In genomic region chr2:11346129-11346528, GRCh38 we compare ENCODE assay signal across 12 cellular contexts. TPM values are rescaled to one million over a fixed set of nuclear protein-coding genes. Genes with fewer than 3 reads are reported as not detected.
DNase-seq lines count a peak whose midpoint lies in the region; ATAC-seq and TF ChIP-seq lines count a peak whose summit lies in the region.
"Had no signal": no experiment of that assay in that cellular context is flagged by ENCODE, and none has a peak within 500 bp of the region (broad histone marks: within the 10 kb centered on the region; RNA-seq: fewer than 3 reads in every experiment).

No MANE protein-coding gene starts in this region.

- H3K36me3 ChIP-seq in HCT116 (ENCODE audit: control insufficient read depth in 1 of 2, insufficient read depth in 2 of 2, low read length in 2 of 2) = no peaks in the 10 kb centered on the region
- H3K36me3 ChIP-seq in lower lobe of right lung = no peaks in the 10 kb centered on the region
- no peaks in the 10 kb centered on the region for H3K36me3 ChIP-seq in stomach
- H3K36me3 ChIP-seq in WERI-Rb-1 = peaks cover 5% of the 10 kb centered on the region; the same call in 1 of the 2 replicates

- no TSS peak for BruUV-seq in HCT116 (replicated peaks; lab: Mats Ljungman, UMichigan)

- no peak for TF ChIP-seq EP300 in stomach (IDR thresholded peaks at IDR 0.05)

- peak overlapping the region; percentile 76 for H3K4me3 Mint-ChIP-seq in WTC11

- RAD21 ChIA-PET in HCT116 (lab: Charles Lee; ENCODE audit: low non-redundant PET in 1 of 2, low total read pairs in 2 of 2, uncharacterized antibody in 2 of 2, unreplicated experiment in 2 of 2) = interaction anchor here in 1 of 2 experiments (1.7 to 2.0 kb wide), 2 partner anchors 28 to 213 kb away, joined by 4 to 5 read pairs; a partner anchor contains a TSS

- ATAC-seq in HCT116 (no peak), WTC11 (no peak), lower lobe of right lung (no peak), HG03521 (IDR thresholded peaks at IDR 0.05; ENCODE audit: unreplicated experiment) (no peak)
- ATAC-seq: stimulated activated memory B cell treated with anti-CD40 and anti-IgM and Interleukin-4, amounts not matched to agents 10 μg/mL and 1 μg/mL and 100 μg/mL, for 72 hours had no signal

- intact Hi-C loops in HCT116 (cut with micrococcal nuclease) (no loop called here), lower lobe of right lung (cut with DNase I) (no loop called here), stomach (cut with DNase I; ENCODE audit: low total_unique reads) (no loop called here), head of caudate nucleus (cut with DNase I) (loop anchor here (10.0 kb wide), 1 partner anchor 191 kb away; the partner anchor contains the start of gene SLC66A3)

- H3K27me3 ChIP-seq in HCT116 (ENCODE audit: insufficient read depth, low read length) (no peaks in the 10 kb centered on the region), lower lobe of right lung (ENCODE audit: low read depth) (no peaks in the 10 kb centered on the region), stomach (no peaks in the 10 kb centered on the region), WERI-Rb-1 (ENCODE audit: insufficient read depth, low read depth, severe bottlenecking) (no peaks in the 10 kb centered on the region)

- peak overlapping the region; percentile 92 for H3K4me2 ChIP-seq in HCT116 (ENCODE audit: low read length)

- no peak overlapping the region for H2AFZ ChIP-seq in HCT116 (ENCODE audit: low read depth, low read length, poor library complexity, severe bottlenecking)

- DNase-seq in HCT116 (ENCODE audit: low read depth, low spot score) = no peak
- no peak for DNase-seq in WTC11 (ENCODE audit: low spot score)
- DNase-seq in lower lobe of right lung = no peak
- DNase-seq in stomach = no peak
- no peak for DNase-seq in stimulated activated naive CD4-positive, alpha-beta T cell treated with Interleukin-2 at 50 U/mL for 16 hours (lab: John Stamatoyannopoulos, UW)
- no peak for DNase-seq in WERI-Rb-1
- DNase-seq in head of caudate nucleus = no peak
- DNase-seq: DMS79 treated with DMSO at 0.1 percent for 48 hours, NCI-H2029 had no signal

- POLR2A ChIA-PET in HCT116 (lab: Charles Lee) (interaction anchor here (1.2 kb wide), 1 partner anchor 18 kb away, joined by 3 read pairs; no protein-coding TSS in a partner anchor), WTC11 (lab: Charles Lee) (no interaction called here)

- peaks cover 4% of the 10 kb centered on the region; the same call in 1 of the 2 replicates for H3K27me3 Mint-ChIP-seq in WTC11 (ENCODE audit: low read depth)
- H3K27me3 Mint-ChIP-seq: stimulated activated memory B cell treated with anti-CD40 and anti-IgM and Interleukin-4, amounts not matched to agents 10 μg/mL and 1 μg/mL and 100 μg/mL, for 72 hours had no signal

- 92 to 100% (median 96%) methylated on average over 3 of the region's 3 CpGs for WGBS in stomach, 5 donors

- TF ChIP-seq RAD21 in HCT116 (IDR thresholded peaks at IDR 0.05; ENCODE audit: low read depth) = no peak

- no peak overlapping the region for H3K9ac ChIP-seq in HCT116 (ENCODE audit: low read length)

- H3K79me2 ChIP-seq in HCT116 (ENCODE audit: insufficient read depth, low read length) = peaks cover 29% of the 10 kb centered on the region

- peaks cover 26% of the 10 kb centered on the region for H3K4me1 Mint-ChIP-seq in WTC11

- no peak for TF ChIP-seq POLR2A in HCT116 (IDR thresholded peaks at IDR 0.05; ENCODE audit: borderline replicate concordance, extremely low read depth, insufficient read depth, insufficient read length)
- TF ChIP-seq POLR2A in stomach (IDR thresholded peaks at IDR 0.05) = no peak

- H3K9me3 Mint-ChIP-seq in WTC11 = no peaks in the 10 kb centered on the region
- H3K9me3 Mint-ChIP-seq: activated T-helper 2 cell treated with anti-CD3 and anti-CD28 coated beads, Interferon-gamma antibody, Interleukin-2, Interleukin-4, amounts not matched to agents 10 μg/mL and 5 μg/mL and 100 μg/mL, durations not matched to agents 14 hours and 24 hours and 36 hours; stimulated activated memory B cell treated with anti-CD40 and anti-IgM and Interleukin-4, amounts not matched to agents 10 μg/mL and 1 μg/mL and 100 μg/mL, for 72 hours had no signal

- no peak overlapping the region for H3K27ac Mint-ChIP-seq in WTC11
- H3K27ac Mint-ChIP-seq: activated T-helper 2 cell treated with anti-CD3 and anti-CD28 coated beads, Interferon-gamma antibody, Interleukin-2, Interleukin-4, amounts not matched to agents 10 μg/mL and 5 μg/mL and 100 μg/mL, durations not matched to agents 14 hours and 24 hours and 36 hours had no signal

- H3K9me2 ChIP-seq in HCT116 (ENCODE audit: insufficient read depth) = no peaks in the 10 kb centered on the region

- TF ChIP-seq CTCF in HCT116 (IDR thresholded peaks at IDR 0.05 in 2 of 3, conservative IDR thresholded peaks at IDR 0.05 in 1 of 3; ENCODE audit: borderline replicate concordance in 1 of 3, insufficient read depth in 1 of 3, low read depth in 2 of 3, low read length in 2 of 3) (no peak), WTC11 (IDR thresholded peaks at IDR 0.05) (no peak), lower lobe of right lung (IDR thresholded peaks at IDR 0.05) (no peak), stomach (IDR thresholded peaks at IDR 0.05) (no peak), WERI-Rb-1 (IDR thresholded peaks at IDR 0.05; ENCODE audit: low read depth, low read length) (no peak)

- peak overlapping the region; percentile 95 for H3K27ac ChIP-seq in HCT116 (ENCODE audit: low read depth, low read length)
- peak overlapping the region; percentile 99 for H3K27ac ChIP-seq in lower lobe of right lung
- peak overlapping the region in 4 of 5 donors; percentile 96 to 99 (median 98) for H3K27ac ChIP-seq in stomach
- no peak overlapping the region for H3K27ac ChIP-seq in WERI-Rb-1

- H3K9me3 ChIP-seq in HCT116 (ENCODE audit: control insufficient read depth in 1 of 2, insufficient read depth in 1 of 2, low read depth in 1 of 2, low read length in 2 of 2) (no peaks in the 10 kb centered on the region), lower lobe of right lung (no peaks in the 10 kb centered on the region), stomach (no peaks in the 10 kb centered on the region), WERI-Rb-1 (ENCODE audit: severe bottlenecking) (no peaks in the 10 kb centered on the region)

- H3K4me3 ChIP-seq in HCT116 (replicated peaks in 1 of 2; ENCODE audit: low read depth in 1 of 2, low read length in 2 of 2) = no peak overlapping the region
- no peak overlapping the region for H3K4me3 ChIP-seq in lower lobe of right lung
- no peak overlapping the region for H3K4me3 ChIP-seq in stomach
- H3K4me3 ChIP-seq in WERI-Rb-1 (ENCODE audit: low read depth, low read length) = no peak overlapping the region

- CTCF ChIA-PET in HCT116 (lab: Charles Lee) = interaction anchor here (1.1 to 1.7 kb wide), 3 partner anchors 66 to 237 kb away, joined by 4 to 6 read pairs (median 4); no protein-coding TSS in a partner anchor
- CTCF ChIA-PET in WTC11 (lab: Charles Lee) = interaction anchor here (1.0 to 1.3 kb wide), 2 partner anchors 66 to 214 kb away, joined by 4 read pairs; no protein-coding TSS in a partner anchor

- no peaks in the 10 kb centered on the region for H3K36me3 Mint-ChIP-seq in WTC11
- H3K36me3 Mint-ChIP-seq: stimulated activated memory B cell treated with anti-CD40 and anti-IgM and Interleukin-4, amounts not matched to agents 10 μg/mL and 1 μg/mL and 100 μg/mL, for 72 hours had no signal

- H3K4me1 ChIP-seq in HCT116 (ENCODE audit: control insufficient read depth in 1 of 2, insufficient read depth in 2 of 2, low read length in 2 of 2) = peaks cover 39 to 52% of the 10 kb centered on the region in 2 experiments
- H3K4me1 ChIP-seq in lower lobe of right lung = peaks cover 31% of the 10 kb centered on the region
- H3K4me1 ChIP-seq in stomach = peaks cover 14 to 39% (median 36%) of the 10 kb centered on the region in 4 donors

- H4K20me1 ChIP-seq in HCT116 (ENCODE audit: insufficient read depth) = peaks cover 13% of the 10 kb centered on the region; the same call in 1 of the 2 replicates

TF ChIP-seq in HCT116, 20 proteins besides CTCF, POLR2A, EP300 and RAD21:
- TF ChIP-seq JUND (IDR thresholded peaks at IDR 0.05) (no peak), POLR2AphosphoS5 (IDR thresholded peaks at IDR 0.05; ENCODE audit: low read depth, low read length) (no peak), EGR1 (IDR thresholded peaks at IDR 0.05; ENCODE audit: low read depth) (no peak), ZNF274 (IDR thresholded peaks at IDR 0.05; ENCODE audit: low read depth, low read length) (no peak), EZH2phosphoT487 (IDR thresholded peaks at IDR 0.05; ENCODE audit: borderline replicate concordance) (no peak), CBX3 (IDR thresholded peaks at IDR 0.05; ENCODE audit: low read depth) (no peak), SP1 (IDR thresholded peaks at IDR 0.05; ENCODE audit: low read depth) (no peak), SIN3A (IDR thresholded peaks at IDR 0.05; ENCODE audit: low read depth) (no peak), ZFX (IDR thresholded peaks at IDR 0.05) (no peak), TCF7L2 (IDR thresholded peaks at IDR 0.05; ENCODE audit: borderline replicate concordance, extremely low read depth, insufficient read depth, insufficient read length) (no peak)
TF ChIP-seq in HCT116: peak in this region for 0.

TF ChIP-seq in WTC11, 78 proteins besides CTCF, POLR2A, EP300 and RAD21 (continues in another document):
- TF ChIP-seq NR2C2 (CRISPR knock-in tag; IDR thresholded peaks at IDR 0.05) = no peak
- no peak for TF ChIP-seq ZNF396 (CRISPR knock-in tag; IDR thresholded peaks at IDR 0.05; ENCODE audit: borderline replicate concordance)
- no peak for TF ChIP-seq FOXP1 (CRISPR knock-in tag; IDR thresholded peaks at IDR 0.05; ENCODE audit: borderline replicate concordance)
- no peak for TF ChIP-seq ELF4 (CRISPR knock-in tag; IDR thresholded peaks at IDR 0.05; ENCODE audit: low read depth)
- no peak for TF ChIP-seq TCF7 (CRISPR knock-in tag; IDR thresholded peaks at IDR 0.05; ENCODE audit: low read depth)
- no peak for TF ChIP-seq HMGXB4 (CRISPR knock-in tag; IDR thresholded peaks at IDR 0.05)
- no peak for TF ChIP-seq GABPB1 (CRISPR knock-in tag; IDR thresholded peaks at IDR 0.05)

RNA-seq across cellular contexts. Expression of gene ROCK2, which starts 1.7 kb away (rescaled TPM):
- total RNA-seq in HCT116 (2021; ENCODE audit: unreplicated experiment) = 48.0 TPM
- polyA plus RNA-seq in HCT116 (2012) = 5.7 and 9.4 TPM in 2 replicates
- total RNA-seq in WTC11 (2021) = 21.3 to 25.9 TPM (median 22.4 TPM) in 3 replicates
- total RNA-seq in lower lobe of right lung = 54.3 TPM
- total RNA-seq in stomach = 100 to 1,000 TPM in 1 of 5 donors, 10 to 100 TPM in 4; 31.6 to 113 (median 54.3) TPM
- polyA plus RNA-seq in stomach = 10 to 100 TPM in 1 of 3 donors, 1 to 10 TPM in 2; 5.6 to 10.7 (median 7.7) TPM
